In the genomic region with DNA sequence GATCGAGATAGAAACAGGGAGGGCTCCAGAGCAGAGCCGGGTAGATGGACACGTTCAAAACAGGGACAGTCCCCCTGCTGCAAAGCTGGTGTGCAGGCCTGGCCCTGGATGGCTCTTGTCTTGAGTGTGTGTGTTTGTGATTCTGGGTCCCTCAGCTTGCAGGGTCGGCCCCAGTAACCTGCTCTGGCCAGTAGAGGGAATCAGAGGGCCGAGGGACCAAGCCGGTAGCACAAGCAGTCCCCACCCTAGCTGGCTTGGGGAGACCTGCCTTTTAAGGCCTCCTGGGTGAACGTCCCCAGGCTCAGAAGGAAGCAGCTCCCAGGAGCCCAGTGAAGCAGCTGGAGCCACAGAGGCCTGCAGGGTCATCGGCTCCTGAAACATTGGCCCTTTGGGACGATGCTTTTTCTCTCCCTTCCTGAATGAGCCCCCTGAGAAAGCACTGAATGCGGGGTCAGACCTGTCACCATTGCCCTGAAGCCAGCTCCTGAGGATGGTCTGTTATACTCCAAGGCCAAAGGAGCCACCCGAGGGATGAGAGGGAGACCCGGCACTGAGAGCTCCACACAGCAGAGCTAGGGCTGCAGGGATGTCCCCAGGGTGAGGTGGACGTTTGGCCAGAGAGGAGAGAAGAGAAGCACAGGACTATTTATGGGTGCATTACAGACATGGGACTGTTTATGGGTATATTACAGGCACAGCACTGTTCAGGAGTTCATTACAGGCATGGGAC, we compare ENCODE assay signal across 8 cellular contexts. TPM values are rescaled to one million over a fixed set of nuclear protein-coding genes. Genes with fewer than 3 reads are reported as not detected.
A peak's percentile ranks its signal among the peaks of the same experiment; 100 is the strongest.
DNase-seq lines count a peak whose midpoint lies in the region; TF ChIP-seq lines count a peak whose summit lies in the region.

No MANE protein-coding gene starts in this region.

- H3K4me2 ChIP-seq in MM.1S (ENCODE audit: low read depth, low read length), result no peak overlapping the region

- no peak overlapping the region for H3K9ac ChIP-seq in MM.1S (ENCODE audit: low read length)

- intact Hi-C loops in left ventricle myocardium inferior (cut with micrococcal nuclease), result no loop called here

- H3K27ac ChIP-seq in MM.1S (ENCODE audit: low read length) (no peak overlapping the region), left ventricle myocardium inferior (replicated peaks) (peak overlapping the region; percentile 40)

- no peaks in the 10 kb centered on the region for H3K79me2 ChIP-seq in MM.1S (ENCODE audit: low read length)

- H3K36me3 ChIP-seq in MM.1S (replicated peaks; ENCODE audit: insufficient read depth, low read length) (no peaks in the 10 kb centered on the region), left ventricle myocardium inferior (no peaks in the 10 kb centered on the region)

- H3K4me1 ChIP-seq in MM.1S (ENCODE audit: low read length) (no peaks in the 10 kb centered on the region; the same call in 1 of the 2 replicates), left ventricle myocardium inferior (peaks cover 41% of the 10 kb centered on the region)

- H3K4me3 ChIP-seq in MM.1S (ENCODE audit: low read length) (no peak overlapping the region), left ventricle myocardium inferior (no peak overlapping the region)

- H3K9me2 ChIP-seq in MM.1S (replicated peaks; ENCODE audit: insufficient read depth, low read length), result no peaks in the 10 kb centered on the region

- H3K27me3 ChIP-seq in MM.1S (replicated peaks; ENCODE audit: insufficient read depth, low read length) (no peaks in the 10 kb centered on the region), left ventricle myocardium inferior (ENCODE audit: low read depth) (no peaks in the 10 kb centered on the region)

- peak; percentile 50 for TF ChIP-seq CTCF in MM.1S (IDR thresholded peaks at IDR 0.05; ENCODE audit: low read length)
- peak; percentile 80 for TF ChIP-seq CTCF in left ventricle myocardium inferior (IDR thresholded peaks at IDR 0.05; ENCODE audit: borderline replicate concordance)

- no peaks in the 10 kb centered on the region for H3F3A ChIP-seq in MM.1S (ENCODE audit: insufficient read depth, low read length)

- H3K9me3 ChIP-seq in MM.1S (replicated peaks; ENCODE audit: insufficient read depth, low read length) (no peaks in the 10 kb centered on the region), left ventricle myocardium inferior (replicated peaks) (no peaks in the 10 kb centered on the region)

- H2AFZ ChIP-seq in MM.1S (ENCODE audit: low read length), result no peak overlapping the region

- DNase-seq in NOMO-1 treated with DMSO at 0.1 percent for 48 hours (lab: John Stamatoyannopoulos, UW; ENCODE audit: unreplicated experiment), result peak; percentile 3
- no peak for DNase-seq in NOMO-1 treated with dmso at 0.1 percent for 144 hours (lab: John Stamatoyannopoulos, UW; ENCODE audit: unreplicated experiment)
- peak; percentile 48 for DNase-seq in MM.1S
- peak; percentile 40 for DNase-seq in activated T-cell treated with anti-CD3 and anti-CD28 coated beads, Interleukin-2, amount 50 U/mL, for 1 hour
- DNase-seq in left ventricle myocardium inferior, result no peak
- DNase-seq in stimulated activated CD4-positive, alpha-beta T cell treated with anti-CD3 and anti-CD28 coated beads, Interleukin-4, amount 100 ng/mL, for 1 hour, result peak; percentile 37
- no peak for DNase-seq in cortex of kidney (lab: John Stamatoyannopoulos, UW)
- no peak for DNase-seq in hippocampal formation (lab: John Stamatoyannopoulos, UW)

- no peaks in the 10 kb centered on the region for H4K20me1 ChIP-seq in MM.1S (ENCODE audit: insufficient read depth, low read length)

RNA-seq across cellular contexts. Expression of gene MLPH, which starts 15.4 kb away (rescaled TPM):
- total RNA-seq in left ventricle myocardium inferior, result 73.5 TPM

RNA-seq across cellular contexts. Expression of gene COL6A3, which starts 57.7 kb away (rescaled TPM):
- total RNA-seq in left ventricle myocardium inferior, result 57.1 TPM

Comparison
In these comparisons a context has a peak if more than half of its experiments do, and no peak if none do; other contexts are left out.
1. DNase-seq: peak in NOMO-1 treated with DMSO at 0.1 percent for 48 hours (single experiment), MM.1S (single experiment), activated T-cell treated with anti-CD3 and anti-CD28 coated beads, Interleukin-2, amount 50 U/mL, for 1 hour (single experiment) and stimulated activated CD4-positive, alpha-beta T cell treated with anti-CD3 and anti-CD28 coated beads, Interleukin-4, amount 100 ng/mL, for 1 hour (single experiment); none in NOMO-1 treated with dmso at 0.1 percent for 144 hours (single experiment), left ventricle myocardium inferior (single experiment), cortex of kidney (single experiment) and hippocampal formation (0 of 2).